1 cellular context compared by ENCODE assay signal in the genomic region with DNA sequence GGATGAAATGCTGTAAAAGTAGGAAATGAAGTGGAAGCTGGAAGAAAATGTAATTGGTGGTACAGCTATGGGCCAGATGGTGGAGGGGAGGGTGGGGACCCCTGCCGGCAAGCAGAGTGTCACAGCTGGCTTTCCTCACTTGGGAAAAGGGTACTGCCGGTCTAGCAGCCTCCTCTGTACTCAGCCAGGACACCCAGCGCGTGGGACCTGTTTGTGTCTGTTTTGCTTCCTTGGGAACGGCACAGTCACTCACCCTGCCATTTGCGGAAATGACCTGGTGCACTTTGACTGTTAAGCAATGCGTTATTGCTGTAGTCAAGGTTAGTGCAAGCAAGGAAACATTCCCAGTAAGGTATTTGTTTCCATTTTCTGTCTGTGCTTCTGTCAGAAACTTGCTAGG.
TF ChIP-seq lines count a peak whose summit lies in the region.

No MANE protein-coding gene starts in this region.

TF ChIP-seq in GM23338, 12 proteins besides CTCF, POLR2A, EP300 and RAD21:
- TF ChIP-seq, protein P1, sequence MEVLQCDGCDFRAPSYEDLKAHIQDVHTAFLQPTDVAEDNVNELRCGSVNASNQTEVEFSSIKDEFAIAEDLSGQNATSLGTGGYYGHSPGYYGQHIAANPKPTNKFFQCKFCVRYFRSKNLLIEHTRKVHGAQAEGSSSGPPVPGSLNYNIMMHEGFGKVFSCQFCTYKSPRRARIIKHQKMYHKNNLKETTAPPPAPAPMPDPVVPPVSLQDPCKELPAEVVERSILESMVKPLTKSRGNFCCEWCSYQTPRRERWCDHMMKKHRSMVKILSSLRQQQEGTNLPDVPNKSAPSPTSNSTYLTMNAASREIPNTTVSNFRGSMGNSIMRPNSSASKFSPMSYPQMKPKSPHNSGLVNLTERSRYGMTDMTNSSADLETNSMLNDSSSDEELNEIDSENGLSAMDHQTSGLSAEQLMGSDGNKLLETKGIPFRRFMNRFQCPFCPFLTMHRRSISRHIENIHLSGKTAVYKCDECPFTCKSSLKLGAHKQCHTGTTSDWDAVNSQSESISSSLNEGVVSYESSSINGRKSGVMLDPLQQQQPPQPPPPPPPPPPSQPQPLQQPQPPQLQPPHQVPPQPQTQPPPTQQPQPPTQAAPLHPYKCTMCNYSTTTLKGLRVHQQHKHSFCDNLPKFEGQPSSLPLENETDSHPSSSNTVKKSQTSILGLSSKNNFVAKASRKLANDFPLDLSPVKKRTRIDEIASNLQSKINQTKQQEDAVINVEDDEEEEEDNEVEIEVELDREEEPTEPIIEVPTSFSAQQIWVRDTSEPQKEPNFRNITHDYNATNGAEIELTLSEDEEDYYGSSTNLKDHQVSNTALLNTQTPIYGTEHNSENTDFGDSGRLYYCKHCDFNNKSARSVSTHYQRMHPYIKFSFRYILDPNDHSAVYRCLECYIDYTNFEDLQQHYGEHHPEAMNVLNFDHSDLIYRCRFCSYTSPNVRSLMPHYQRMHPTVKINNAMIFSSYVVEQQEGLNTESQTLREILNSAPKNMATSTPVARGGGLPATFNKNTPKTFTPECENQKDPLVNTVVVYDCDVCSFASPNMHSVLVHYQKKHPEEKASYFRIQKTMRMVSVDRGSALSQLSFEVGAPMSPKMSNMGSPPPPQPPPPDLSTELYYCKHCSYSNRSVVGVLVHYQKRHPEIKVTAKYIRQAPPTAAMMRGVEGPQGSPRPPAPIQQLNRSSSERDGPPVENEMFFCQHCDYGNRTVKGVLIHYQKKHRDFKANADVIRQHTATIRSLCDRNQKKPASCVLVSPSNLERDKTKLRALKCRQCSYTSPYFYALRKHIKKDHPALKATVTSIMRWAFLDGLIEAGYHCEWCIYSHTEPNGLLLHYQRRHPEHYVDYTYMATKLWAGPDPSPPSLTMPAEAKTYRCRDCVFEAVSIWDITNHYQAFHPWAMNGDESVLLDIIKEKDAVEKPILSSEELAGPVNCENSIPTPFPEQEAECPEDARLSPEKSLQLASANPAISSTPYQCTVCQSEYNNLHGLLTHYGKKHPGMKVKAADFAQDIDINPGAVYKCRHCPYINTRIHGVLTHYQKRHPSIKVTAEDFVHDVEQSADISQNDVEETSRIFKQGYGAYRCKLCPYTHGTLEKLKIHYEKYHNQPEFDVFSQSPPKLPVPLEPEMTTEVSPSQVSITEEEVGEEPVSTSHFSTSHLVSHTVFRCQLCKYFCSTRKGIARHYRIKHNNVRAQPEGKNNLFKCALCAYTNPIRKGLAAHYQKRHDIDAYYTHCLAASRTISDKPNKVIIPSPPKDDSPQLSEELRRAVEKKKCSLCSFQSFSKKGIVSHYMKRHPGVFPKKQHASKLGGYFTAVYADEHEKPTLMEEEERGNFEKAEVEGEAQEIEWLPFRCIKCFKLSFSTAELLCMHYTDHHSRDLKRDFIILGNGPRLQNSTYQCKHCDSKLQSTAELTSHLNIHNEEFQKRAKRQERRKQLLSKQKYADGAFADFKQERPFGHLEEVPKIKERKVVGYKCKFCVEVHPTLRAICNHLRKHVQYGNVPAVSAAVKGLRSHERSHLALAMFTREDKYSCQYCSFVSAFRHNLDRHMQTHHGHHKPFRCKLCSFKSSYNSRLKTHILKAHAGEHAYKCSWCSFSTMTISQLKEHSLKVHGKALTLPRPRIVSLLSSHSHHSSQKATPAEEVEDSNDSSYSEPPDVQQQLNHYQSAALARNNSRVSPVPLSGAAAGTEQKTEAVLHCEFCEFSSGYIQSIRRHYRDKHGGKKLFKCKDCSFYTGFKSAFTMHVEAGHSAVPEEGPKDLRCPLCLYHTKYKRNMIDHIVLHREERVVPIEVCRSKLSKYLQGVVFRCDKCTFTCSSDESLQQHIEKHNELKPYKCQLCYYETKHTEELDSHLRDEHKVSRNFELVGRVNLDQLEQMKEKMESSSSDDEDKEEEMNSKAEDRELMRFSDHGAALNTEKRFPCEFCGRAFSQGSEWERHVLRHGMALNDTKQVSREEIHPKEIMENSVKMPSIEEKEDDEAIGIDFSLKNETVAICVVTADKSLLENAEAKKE (CRISPR knock-in tag; IDR thresholded peaks at IDR 0.05) = no peak
- TF ChIP-seq STAT1 (IDR thresholded peaks at IDR 0.05; ENCODE audit: unreplicated experiment) (no peak), ZNF331 (CRISPR knock-in tag; IDR thresholded peaks at IDR 0.05; ENCODE audit: low read depth) (no peak), EZH2 (IDR thresholded peaks at IDR 0.05; ENCODE audit: low read depth, unreplicated experiment) (no peak), NANOG (IDR thresholded peaks at IDR 0.05; ENCODE audit: borderline replicate concordance) (no peak), ZNF114 (CRISPR knock-in tag; IDR thresholded peaks at IDR 0.05) (no peak), CREB1 (CRISPR knock-in tag; IDR thresholded peaks at IDR 0.05; ENCODE audit: low read depth) (no peak)
